Comparison of ENCODE assay signal across 1 cellular context in the genomic region with DNA sequence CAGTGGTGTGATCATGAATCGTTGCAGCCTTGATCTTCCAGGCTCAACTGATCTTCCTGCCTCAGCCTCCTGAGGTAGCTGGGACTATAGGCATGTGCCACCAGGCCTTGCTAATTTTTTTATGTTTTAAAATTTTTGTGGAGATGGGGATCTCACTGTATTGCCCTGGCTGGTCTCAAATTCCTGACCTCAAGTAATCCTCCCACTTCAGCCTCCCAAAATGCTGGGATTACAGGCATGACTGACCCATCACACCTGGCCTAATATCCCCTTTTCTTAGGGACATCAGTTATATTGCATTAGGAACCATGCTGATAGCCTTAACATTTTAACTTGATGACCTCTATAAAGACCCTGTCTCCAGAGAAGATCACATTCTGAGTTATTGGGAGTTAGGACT.
TF ChIP-seq lines count a peak whose summit lies in the region.

No MANE protein-coding gene starts in this region.

TF ChIP-seq in GM23338, 12 proteins besides CTCF, POLR2A, EP300 and RAD21 (continued from another document):
- TF ChIP-seq EZH2 (IDR thresholded peaks at IDR 0.05; ENCODE audit: low read depth, unreplicated experiment) (no peak), ZNF331 (CRISPR knock-in tag; IDR thresholded peaks at IDR 0.05; ENCODE audit: low read depth) (no peak), STAT1 (IDR thresholded peaks at IDR 0.05; ENCODE audit: unreplicated experiment) (no peak), JUNB (IDR thresholded peaks at IDR 0.05; ENCODE audit: unreplicated experiment) (no peak), CREB1 (CRISPR knock-in tag; IDR thresholded peaks at IDR 0.05; ENCODE audit: low read depth) (no peak), POLR2AphosphoS5 (IDR thresholded peaks at IDR 0.05; ENCODE audit: low read depth) (no peak), NANOG (IDR thresholded peaks at IDR 0.05; ENCODE audit: borderline replicate concordance) (no peak)
- TF ChIP-seq, protein P1, sequence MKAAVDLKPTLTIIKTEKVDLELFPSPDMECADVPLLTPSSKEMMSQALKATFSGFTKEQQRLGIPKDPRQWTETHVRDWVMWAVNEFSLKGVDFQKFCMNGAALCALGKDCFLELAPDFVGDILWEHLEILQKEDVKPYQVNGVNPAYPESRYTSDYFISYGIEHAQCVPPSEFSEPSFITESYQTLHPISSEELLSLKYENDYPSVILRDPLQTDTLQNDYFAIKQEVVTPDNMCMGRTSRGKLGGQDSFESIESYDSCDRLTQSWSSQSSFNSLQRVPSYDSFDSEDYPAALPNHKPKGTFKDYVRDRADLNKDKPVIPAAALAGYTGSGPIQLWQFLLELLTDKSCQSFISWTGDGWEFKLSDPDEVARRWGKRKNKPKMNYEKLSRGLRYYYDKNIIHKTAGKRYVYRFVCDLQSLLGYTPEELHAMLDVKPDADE (IDR thresholded peaks at IDR 0.05): no peak
- TF ChIP-seq, protein P2, sequence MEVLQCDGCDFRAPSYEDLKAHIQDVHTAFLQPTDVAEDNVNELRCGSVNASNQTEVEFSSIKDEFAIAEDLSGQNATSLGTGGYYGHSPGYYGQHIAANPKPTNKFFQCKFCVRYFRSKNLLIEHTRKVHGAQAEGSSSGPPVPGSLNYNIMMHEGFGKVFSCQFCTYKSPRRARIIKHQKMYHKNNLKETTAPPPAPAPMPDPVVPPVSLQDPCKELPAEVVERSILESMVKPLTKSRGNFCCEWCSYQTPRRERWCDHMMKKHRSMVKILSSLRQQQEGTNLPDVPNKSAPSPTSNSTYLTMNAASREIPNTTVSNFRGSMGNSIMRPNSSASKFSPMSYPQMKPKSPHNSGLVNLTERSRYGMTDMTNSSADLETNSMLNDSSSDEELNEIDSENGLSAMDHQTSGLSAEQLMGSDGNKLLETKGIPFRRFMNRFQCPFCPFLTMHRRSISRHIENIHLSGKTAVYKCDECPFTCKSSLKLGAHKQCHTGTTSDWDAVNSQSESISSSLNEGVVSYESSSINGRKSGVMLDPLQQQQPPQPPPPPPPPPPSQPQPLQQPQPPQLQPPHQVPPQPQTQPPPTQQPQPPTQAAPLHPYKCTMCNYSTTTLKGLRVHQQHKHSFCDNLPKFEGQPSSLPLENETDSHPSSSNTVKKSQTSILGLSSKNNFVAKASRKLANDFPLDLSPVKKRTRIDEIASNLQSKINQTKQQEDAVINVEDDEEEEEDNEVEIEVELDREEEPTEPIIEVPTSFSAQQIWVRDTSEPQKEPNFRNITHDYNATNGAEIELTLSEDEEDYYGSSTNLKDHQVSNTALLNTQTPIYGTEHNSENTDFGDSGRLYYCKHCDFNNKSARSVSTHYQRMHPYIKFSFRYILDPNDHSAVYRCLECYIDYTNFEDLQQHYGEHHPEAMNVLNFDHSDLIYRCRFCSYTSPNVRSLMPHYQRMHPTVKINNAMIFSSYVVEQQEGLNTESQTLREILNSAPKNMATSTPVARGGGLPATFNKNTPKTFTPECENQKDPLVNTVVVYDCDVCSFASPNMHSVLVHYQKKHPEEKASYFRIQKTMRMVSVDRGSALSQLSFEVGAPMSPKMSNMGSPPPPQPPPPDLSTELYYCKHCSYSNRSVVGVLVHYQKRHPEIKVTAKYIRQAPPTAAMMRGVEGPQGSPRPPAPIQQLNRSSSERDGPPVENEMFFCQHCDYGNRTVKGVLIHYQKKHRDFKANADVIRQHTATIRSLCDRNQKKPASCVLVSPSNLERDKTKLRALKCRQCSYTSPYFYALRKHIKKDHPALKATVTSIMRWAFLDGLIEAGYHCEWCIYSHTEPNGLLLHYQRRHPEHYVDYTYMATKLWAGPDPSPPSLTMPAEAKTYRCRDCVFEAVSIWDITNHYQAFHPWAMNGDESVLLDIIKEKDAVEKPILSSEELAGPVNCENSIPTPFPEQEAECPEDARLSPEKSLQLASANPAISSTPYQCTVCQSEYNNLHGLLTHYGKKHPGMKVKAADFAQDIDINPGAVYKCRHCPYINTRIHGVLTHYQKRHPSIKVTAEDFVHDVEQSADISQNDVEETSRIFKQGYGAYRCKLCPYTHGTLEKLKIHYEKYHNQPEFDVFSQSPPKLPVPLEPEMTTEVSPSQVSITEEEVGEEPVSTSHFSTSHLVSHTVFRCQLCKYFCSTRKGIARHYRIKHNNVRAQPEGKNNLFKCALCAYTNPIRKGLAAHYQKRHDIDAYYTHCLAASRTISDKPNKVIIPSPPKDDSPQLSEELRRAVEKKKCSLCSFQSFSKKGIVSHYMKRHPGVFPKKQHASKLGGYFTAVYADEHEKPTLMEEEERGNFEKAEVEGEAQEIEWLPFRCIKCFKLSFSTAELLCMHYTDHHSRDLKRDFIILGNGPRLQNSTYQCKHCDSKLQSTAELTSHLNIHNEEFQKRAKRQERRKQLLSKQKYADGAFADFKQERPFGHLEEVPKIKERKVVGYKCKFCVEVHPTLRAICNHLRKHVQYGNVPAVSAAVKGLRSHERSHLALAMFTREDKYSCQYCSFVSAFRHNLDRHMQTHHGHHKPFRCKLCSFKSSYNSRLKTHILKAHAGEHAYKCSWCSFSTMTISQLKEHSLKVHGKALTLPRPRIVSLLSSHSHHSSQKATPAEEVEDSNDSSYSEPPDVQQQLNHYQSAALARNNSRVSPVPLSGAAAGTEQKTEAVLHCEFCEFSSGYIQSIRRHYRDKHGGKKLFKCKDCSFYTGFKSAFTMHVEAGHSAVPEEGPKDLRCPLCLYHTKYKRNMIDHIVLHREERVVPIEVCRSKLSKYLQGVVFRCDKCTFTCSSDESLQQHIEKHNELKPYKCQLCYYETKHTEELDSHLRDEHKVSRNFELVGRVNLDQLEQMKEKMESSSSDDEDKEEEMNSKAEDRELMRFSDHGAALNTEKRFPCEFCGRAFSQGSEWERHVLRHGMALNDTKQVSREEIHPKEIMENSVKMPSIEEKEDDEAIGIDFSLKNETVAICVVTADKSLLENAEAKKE (CRISPR knock-in tag; IDR thresholded peaks at IDR 0.05): no peak
